15 cellular contexts compared by ENCODE assay signal in genomic region chr10:21693418-21693817, GRCh38.
A peak's percentile ranks its signal among the peaks of the same experiment; 100 is the strongest.
DNase-seq lines count a peak whose midpoint lies in the region; ATAC-seq, FAIRE-seq and TF ChIP-seq lines count a peak whose summit lies in the region.
"Had no signal": no experiment of that assay in that cellular context is flagged by ENCODE, and none has a peak within 500 bp of the region (broad histone marks: within the 10 kb centered on the region; RNA-seq: fewer than 3 reads in every experiment).

No MANE protein-coding gene starts in this region.

- H3K27me3 Mint-ChIP-seq in CD4-positive, CD25-positive, alpha-beta regulatory T cell: no peaks in the 10 kb centered on the region
- H3K27me3 Mint-ChIP-seq in T-cell (no peaks in the 10 kb centered on the region), memory B cell (no peaks in the 10 kb centered on the region)

- no peaks in the 10 kb centered on the region for H3K79me1 ChIP-seq in neuronal stem cell (ENCODE audit: low read depth, low read length)

- no peak overlapping the region for H3K4ac ChIP-seq in neuronal stem cell (ENCODE audit: low read length)

- TF ChIP-seq CTCF in D721Med (IDR thresholded peaks at IDR 0.05; ENCODE audit: insufficient read depth, missing control alignments): no peak
- no peak for TF ChIP-seq CTCF in lower leg skin (IDR thresholded peaks at IDR 0.05)

- no peak overlapping the region for H3K27ac ChIP-seq in CD4-positive, CD25-positive, alpha-beta regulatory T cell (ENCODE audit: insufficient read depth, low read length, poor library complexity, severe bottlenecking)
- H3K27ac ChIP-seq in neuronal stem cell (replicated peaks; ENCODE audit: low read length): no peak overlapping the region

- intact Hi-C loops in lower leg skin (cut with DNase I; ENCODE audit: low total_unique reads): loop anchor here (10.0 kb wide), 1 partner anchor 829 kb away; no protein-coding TSS in a partner anchor

- TF ChIP-seq POLR2A in lower leg skin (IDR thresholded peaks at IDR 0.05): no peak

- H2BK15ac ChIP-seq in neuronal stem cell (ENCODE audit: low read length): no peak overlapping the region

- H2AK5ac ChIP-seq in neuronal stem cell (ENCODE audit: low read depth, low read length): no peak overlapping the region

- H3K36me3 ChIP-seq in CD4-positive, CD25-positive, alpha-beta regulatory T cell (ENCODE audit: control insufficient read depth, insufficient read depth, low read length): peaks cover 20% of the 10 kb centered on the region
- peaks cover 0 to 64% of the 10 kb centered on the region in 2 donors for H3K36me3 ChIP-seq in neuronal stem cell (replicated peaks in 1 of 2; ENCODE audit: control insufficient read depth in 2 of 2, insufficient read depth in 2 of 2, low read length in 2 of 2)

- H2BK12ac ChIP-seq in neuronal stem cell (ENCODE audit: low read length): no peak overlapping the region

- peak overlapping the region in 2 of 3 donors; percentile 0 to 2 for H3K27ac Mint-ChIP-seq in CD4-positive, CD25-positive, alpha-beta regulatory T cell
- peak overlapping the region; percentile 34 to 40 for H3K27ac Mint-ChIP-seq in T-cell
- H3K27ac Mint-ChIP-seq in memory B cell: peak overlapping the region; percentile 33
- H3K27ac Mint-ChIP-seq: CD14-positive monocyte had no signal

- no peaks in the 10 kb centered on the region for H3K27me3 ChIP-seq in CD4-positive, CD25-positive, alpha-beta regulatory T cell (ENCODE audit: control insufficient read depth, insufficient read depth, low read length)
- no peaks in the 10 kb centered on the region for H3K27me3 ChIP-seq in neuronal stem cell (ENCODE audit: control insufficient read depth in 3 of 3, insufficient read depth in 3 of 3, low read depth in 1 of 3, low read length in 3 of 3)

- peaks cover 54% of the 10 kb centered on the region for H3K36me3 Mint-ChIP-seq in CD4-positive, CD25-positive, alpha-beta regulatory T cell
- peaks cover 62% of the 10 kb centered on the region for H3K36me3 Mint-ChIP-seq in T-cell
- peaks cover 42% of the 10 kb centered on the region for H3K36me3 Mint-ChIP-seq in memory B cell

- H2AFZ ChIP-seq in neuronal stem cell (ENCODE audit: low read length): no peak overlapping the region

- H3K23ac ChIP-seq in neuronal stem cell (ENCODE audit: low read depth, low read length, poor library complexity): no peak overlapping the region

- no peak overlapping the region for H3K9ac ChIP-seq in neuronal stem cell (ENCODE audit: low read depth, low read length, poor library complexity)

- POLR2A ChIA-PET in T-cell (lab: Charles Lee): interaction anchor here in 1 of 2 donors (0.7 kb wide), 1 partner anchor 1080 kb away, joined by 3 read pairs; no protein-coding TSS in a partner anchor

- H3K4me1 ChIP-seq in CD4-positive, CD25-positive, alpha-beta regulatory T cell (ENCODE audit: control insufficient read depth, insufficient read depth, low read length, poor library complexity, severe bottlenecking): peaks cover 3% of the 10 kb centered on the region
- H3K4me1 ChIP-seq in neuronal stem cell (ENCODE audit: control insufficient read depth in 2 of 2, insufficient read depth in 1 of 2, low read depth in 1 of 2, low read length in 2 of 2): no peaks in the 10 kb centered on the region

- H2BK120ac ChIP-seq in neuronal stem cell (ENCODE audit: low read depth, low read length): no peak overlapping the region

- H4K91ac ChIP-seq in neuronal stem cell (ENCODE audit: low read depth, low read length, poor library complexity): no peak overlapping the region

- H4K8ac ChIP-seq in neuronal stem cell (ENCODE audit: low read depth, low read length): no peak overlapping the region

- no peak overlapping the region for H2BK5ac ChIP-seq in neuronal stem cell (ENCODE audit: low read length)

- no peak overlapping the region for H3K4me3 Mint-ChIP-seq in CD4-positive, CD25-positive, alpha-beta regulatory T cell
- H3K4me3 Mint-ChIP-seq in T-cell (no peak overlapping the region), memory B cell (no peak overlapping the region)
- H3K4me3 Mint-ChIP-seq: CD14-positive monocyte had no signal

- no CpG with 5 or more reads among the region's 5 CpGs for WGBS in neuronal stem cell (ENCODE audit: extremely low coverage in 2 of 2, insufficient read length in 2 of 2, insufficient replicate concordance in 1 of 2), 2 donors
- 79 to 85% methylated on average over 5 of the region's 5 CpGs for WGBS in lower leg skin, 2 donors

- no peak overlapping the region for H3K4me2 ChIP-seq in neuronal stem cell (ENCODE audit: insufficient read depth, low read length, poor library complexity, severe bottlenecking)

- no peak overlapping the region for H3K18ac ChIP-seq in neuronal stem cell (ENCODE audit: low read length)

- H3K14ac ChIP-seq in neuronal stem cell (ENCODE audit: low read length): no peak overlapping the region

- ATAC-seq in CD4-positive, CD25-positive, alpha-beta regulatory T cell (ENCODE audit: low read depth in 2 of 2): no peak
- no peak for ATAC-seq in T-cell (replicated peaks in 1 of 4)
- ATAC-seq in memory B cell (ENCODE audit: low read depth): no peak
- ATAC-seq: K562 had no signal

- CTCF ChIA-PET in T-cell (lab: Charles Lee): interaction anchor here in 1 of 2 donors (0.7 kb wide), 1 partner anchor 181 kb away, joined by 3 read pairs; no protein-coding TSS in a partner anchor

- H3K4me1 Mint-ChIP-seq in CD4-positive, CD25-positive, alpha-beta regulatory T cell: peaks cover 13 to 23% (median 16%) of the 10 kb centered on the region in 4 donors
- peaks cover 21 to 28% (median 24%) of the 10 kb centered on the region in 3 donors for H3K4me1 Mint-ChIP-seq in T-cell
- H3K4me1 Mint-ChIP-seq in memory B cell: peaks cover 6% of the 10 kb centered on the region
- H3K4me1 Mint-ChIP-seq: CD14-positive monocyte had no signal

- peak; percentile 63 for FAIRE-seq in D721Med (lab: Jason Lieb, UNC)
- FAIRE-seq: GM12892, H54, K562 had no signal

- no peak for DNase-seq in CD4-positive, CD25-positive, alpha-beta regulatory T cell
- no peak for DNase-seq in D721Med (ENCODE audit: insufficient read length, low spot score)
- DNase-seq in T-cell: no peak
- no peak for DNase-seq in memory B cell (ENCODE audit: low spot score in 2 of 2)
- no peak for DNase-seq in neuronal stem cell (ENCODE audit: low spot score)
- DNase-seq in NCI-H69 (lab: John Stamatoyannopoulos, UW): no peak
- DNase-seq in lower leg skin (ENCODE audit: low spot score in 2 of 2): no peak
- DNase-seq in GDM1 (lab: John Stamatoyannopoulos, UW): no peak
- DNase-seq: DMS153, DMS79 treated with DMSO at 0.1 percent for 48 hours, EL had no signal

- peaks cover 0 to 3% (median 0%) of the 10 kb centered on the region in 7 donors for H3K9me3 Mint-ChIP-seq in CD4-positive, CD25-positive, alpha-beta regulatory T cell
- peaks cover 0 to 4% (median 4%) of the 10 kb centered on the region in 3 donors for H3K9me3 Mint-ChIP-seq in T-cell
- peaks cover 4% of the 10 kb centered on the region for H3K9me3 Mint-ChIP-seq in memory B cell

- H3K4me3 ChIP-seq in CD4-positive, CD25-positive, alpha-beta regulatory T cell (ENCODE audit: low read depth, low read length): no peak overlapping the region
- no peak overlapping the region for H3K4me3 ChIP-seq in neuronal stem cell (ENCODE audit: low read length in 2 of 2)
- no peak overlapping the region for H3K4me3 ChIP-seq in lower leg skin (ENCODE audit: low read depth, poor library complexity, severe bottlenecking)
- H3K4me3 ChIP-seq: K562 had no signal

- H3K9me3 ChIP-seq in CD4-positive, CD25-positive, alpha-beta regulatory T cell (ENCODE audit: control insufficient read depth in 2 of 2, low read length in 2 of 2): no peaks in the 10 kb centered on the region
- peaks cover 0 to 12% of the 10 kb centered on the region in 2 donors for H3K9me3 ChIP-seq in neuronal stem cell (replicated peaks in 1 of 2; ENCODE audit: control insufficient read depth in 2 of 2, insufficient read depth in 1 of 2, low read depth in 1 of 2, low read length in 2 of 2)
